ENCODE assay signal across 1 cellular context in genomic region chr13:23632741-23633140, GRCh38.
TF ChIP-seq lines count a peak whose summit lies in the region.

No MANE protein-coding gene starts in this region.

TF ChIP-seq in H1, 55 proteins besides CTCF, POLR2A, EP300 and RAD21:
- no peak for TF ChIP-seq TEAD4 (IDR thresholded peaks at IDR 0.05; ENCODE audit: low read depth, low read length)
- peak; percentile 37 for TF ChIP-seq NANOG (IDR thresholded peaks at IDR 0.05; ENCODE audit: insufficient read depth, low read depth, low read length, poor library complexity, severe bottlenecking)
- no peak for TF ChIP-seq POU5F1 (IDR thresholded peaks at IDR 0.05; ENCODE audit: low read depth, low read length)
- TF ChIP-seq USF2 (IDR thresholded peaks at IDR 0.05; ENCODE audit: low read length), result no peak
- no peak for TF ChIP-seq HDAC2 (IDR thresholded peaks at IDR 0.05; ENCODE audit: borderline replicate concordance in 1 of 2, low read depth in 2 of 2, low read length in 2 of 2)
- TF ChIP-seq CEBPB (IDR thresholded peaks at IDR 0.05; ENCODE audit: low read depth, low read length), result 0 out of 2 replicates have a peak, but pooled peaks have one; percentile 14
